Comparison of ENCODE assay signal across 33 cellular contexts in genomic region chr5:172546196-172546595, GRCh38.
"Had no signal": no experiment of that assay in that cellular context is flagged by ENCODE, and none has a peak within 500 bp of the region (broad histone marks: within the 10 kb centered on the region; RNA-seq: fewer than 3 reads in every experiment).

No MANE protein-coding gene starts in this region.

- ATAC-seq: activated CD8-positive, alpha-beta memory T cell treated with anti-CD3 and anti-CD28 coated beads, Interleukin-2, amount 10 ng/mL, durations not matched to agents 7 days and 5 days; activated naive CD4-positive, alpha-beta T cell treated with anti-CD3 and anti-CD28 coated beads, Interleukin-2, amount 50 U/mL, for 72 hours; activated T-cell treated with anti-CD3 and anti-CD28 coated beads, Interleukin-2, amount 50 U/mL, for 72 hours; activated T-helper 17 cell treated with anti-CD3 and anti-CD28 coated beads, Interleukin-2, amount 50 U/mL, for 72 hours; body of pancreas; K562; PC-3 had no signal

- H3K4me3 ChIP-seq: adrenal gland, body of pancreas, breast epithelium, K562, Peyer's patch, SK-N-MC had no signal

- H3K27me3 ChIP-seq: adrenal gland, body of pancreas, breast epithelium, Peyer's patch had no signal

- H3K27ac ChIP-seq: adrenal gland, body of pancreas, breast epithelium, Peyer's patch, SK-N-MC, WERI-Rb-1 had no signal

- H3K4me1 ChIP-seq: body of pancreas, breast epithelium, Peyer's patch had no signal

- H3K36me3 Mint-ChIP-seq: activated CD8-positive, alpha-beta memory T cell treated with anti-CD3 and anti-CD28 coated beads, Interleukin-2, amount 10 ng/mL, durations not matched to agents 7 days and 5 days; activated naive CD4-positive, alpha-beta T cell treated with anti-CD3 and anti-CD28 coated beads, Interleukin-2, amount 50 U/mL, for 72 hours had no signal

- H3K9me3 Mint-ChIP-seq: activated CD4-positive, alpha-beta memory T cell treated with anti-CD3 and anti-CD28 coated beads, Interleukin-2, amount 10 ng/mL, durations not matched to agents 7 days and 5 days; activated naive CD4-positive, alpha-beta T cell treated with anti-CD3 and anti-CD28 coated beads for 36 hours; activated naive CD4-positive, alpha-beta T cell treated with anti-CD3 and anti-CD28 coated beads, Interleukin-2, amount 50 U/mL, for 72 hours; activated T-cell treated with anti-CD3 and anti-CD28 coated beads, Interleukin-2, amount 50 U/mL, for 72 hours; activated T-helper 17 cell treated with anti-CD3 and anti-CD28 coated beads, Interleukin-2, amount 50 U/mL, for 72 hours had no signal

- H3K36me3 ChIP-seq: adrenal gland, breast epithelium, Peyer's patch, WERI-Rb-1 had no signal

- DNase-seq: activated CD4-positive, alpha-beta memory T cell treated with anti-CD3 and anti-CD28 coated beads, Interleukin-2, amount 10 ng/mL, durations not matched to agents 7 days and 5 days; activated CD4-positive, alpha-beta T cell treated with anti-CD3 and anti-CD28 coated beads for 1 hour; activated CD4-positive, alpha-beta T cell treated with anti-CD3 and anti-CD28 coated beads for 48 hours; activated CD4-positive, CD25-positive, alpha-beta regulatory T cell; activated CD8-positive, alpha-beta memory T cell treated with anti-CD3 and anti-CD28 coated beads for 24 hours; activated CD8-positive, alpha-beta memory T cell treated with anti-CD3 and anti-CD28 coated beads, Interleukin-2, amount 10 ng/mL, durations not matched to agents 7 days and 5 days; activated gamma-delta T cell treated with Interleukin-2 at 50 U/mL for 16 hours; activated naive CD4-positive, alpha-beta T cell treated with anti-CD3 and anti-CD28 coated beads for 36 hours; activated T-cell treated with anti-CD3 and anti-CD28 coated beads, Interleukin-2, amount 50 U/mL, for 1 hour; activated T-cell treated with anti-CD3 and anti-CD28 coated beads, Interleukin-2, amount 50 U/mL, for 72 hours; adrenal gland; body of pancreas; NCI-H1092 treated with DMSO at 0.1 percent for 48 hours; NCI-H146; NCI-H187; NCI-H2029 treated with DMSO at 0.1 percent for 48 hours; NCI-H2107; NCI-H2171; NCI-H510A; NCI-H526; NCI-H748 treated with DMSO at 0.1 percent for 48 hours; NK-92 treated with Interleukin-12 subunit alpha and Interleukin-12 subunit beta, amount 100 ng/mL, for 24 hours; PC-3; Right ventricle myocardium superior; RPMI8226; T1000; WERI-Rb-1 had no signal

- H3K9me3 ChIP-seq: adrenal gland, body of pancreas, breast epithelium, Peyer's patch had no signal

- H3K4me1 Mint-ChIP-seq: activated CD4-positive, alpha-beta memory T cell treated with anti-CD3 and anti-CD28 coated beads, Interleukin-2, amount 10 ng/mL, durations not matched to agents 7 days and 5 days; activated CD8-positive, alpha-beta memory T cell treated with anti-CD3 and anti-CD28 coated beads, Interleukin-2, amount 10 ng/mL, durations not matched to agents 7 days and 5 days; activated T-helper 17 cell treated with anti-CD3 and anti-CD28 coated beads, Interleukin-2, amount 50 U/mL, for 72 hours had no signal

- H3K27ac Mint-ChIP-seq: activated CD4-positive, alpha-beta memory T cell treated with anti-CD3 and anti-CD28 coated beads, Interleukin-2, amount 10 ng/mL, durations not matched to agents 7 days and 5 days; activated CD8-positive, alpha-beta memory T cell treated with anti-CD3 and anti-CD28 coated beads, Interleukin-2, amount 10 ng/mL, durations not matched to agents 7 days and 5 days; activated naive CD4-positive, alpha-beta T cell treated with anti-CD3 and anti-CD28 coated beads for 36 hours; activated naive CD4-positive, alpha-beta T cell treated with anti-CD3 and anti-CD28 coated beads, Interleukin-2, amount 50 U/mL, for 72 hours; activated T-cell treated with anti-CD3 and anti-CD28 coated beads, Interleukin-2, amount 50 U/mL, for 72 hours; activated T-helper 17 cell treated with anti-CD3 and anti-CD28 coated beads, Interleukin-2, amount 50 U/mL, for 72 hours had no signal

- H3K4me3 Mint-ChIP-seq: activated CD4-positive, alpha-beta memory T cell treated with anti-CD3 and anti-CD28 coated beads, Interleukin-2, amount 10 ng/mL, durations not matched to agents 7 days and 5 days; activated CD8-positive, alpha-beta memory T cell treated with anti-CD3 and anti-CD28 coated beads, Interleukin-2, amount 10 ng/mL, durations not matched to agents 7 days and 5 days; activated naive CD4-positive, alpha-beta T cell treated with anti-CD3 and anti-CD28 coated beads for 36 hours; activated T-cell treated with anti-CD3 and anti-CD28 coated beads, Interleukin-2, amount 50 U/mL, for 72 hours; activated T-helper 17 cell treated with anti-CD3 and anti-CD28 coated beads, Interleukin-2, amount 50 U/mL, for 72 hours had no signal
